1 cellular context compared by ENCODE assay signal in genomic region chr1:42456010-42456753, GRCh38.
TF ChIP-seq lines count a peak whose summit lies in the region.

Gene PPCS, plus strand, starts transcription at chr1:42456543. Its CDS starts 23 bp downstream, at chr1:42456566.
A gene with protein sequence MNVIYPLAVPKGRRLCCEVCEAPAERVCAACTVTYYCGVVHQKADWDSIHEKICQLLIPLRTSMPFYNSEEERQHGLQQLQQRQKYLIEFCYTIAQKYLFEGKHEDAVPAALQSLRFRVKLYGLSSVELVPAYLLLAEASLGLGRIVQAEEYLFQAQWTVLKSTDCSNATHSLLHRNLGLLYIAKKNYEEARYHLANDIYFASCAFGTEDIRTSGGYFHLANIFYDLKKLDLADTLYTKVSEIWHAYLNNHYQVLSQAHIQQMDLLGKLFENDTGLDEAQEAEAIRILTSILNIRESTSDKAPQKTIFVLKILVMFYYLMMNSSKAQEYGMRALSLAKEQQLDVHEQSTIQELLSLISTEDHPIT (minus strand): TSS chr1:42456022. CDS start chr1:42455997, 25 bp downstream.

TF ChIP-seq in GM12878, 131 proteins besides CTCF, POLR2A, EP300 and RAD21 (continued from another document and continues in another):
- TF ChIP-seq HDGF (IDR thresholded peaks at IDR 0.05) = no peak; the same call in 1 of the 2 replicates
- no peak; the same call in 1 of the 2 replicates for TF ChIP-seq BMI1 (IDR thresholded peaks at IDR 0.05; ENCODE audit: borderline replicate concordance)
- TF ChIP-seq, protein P1, sequence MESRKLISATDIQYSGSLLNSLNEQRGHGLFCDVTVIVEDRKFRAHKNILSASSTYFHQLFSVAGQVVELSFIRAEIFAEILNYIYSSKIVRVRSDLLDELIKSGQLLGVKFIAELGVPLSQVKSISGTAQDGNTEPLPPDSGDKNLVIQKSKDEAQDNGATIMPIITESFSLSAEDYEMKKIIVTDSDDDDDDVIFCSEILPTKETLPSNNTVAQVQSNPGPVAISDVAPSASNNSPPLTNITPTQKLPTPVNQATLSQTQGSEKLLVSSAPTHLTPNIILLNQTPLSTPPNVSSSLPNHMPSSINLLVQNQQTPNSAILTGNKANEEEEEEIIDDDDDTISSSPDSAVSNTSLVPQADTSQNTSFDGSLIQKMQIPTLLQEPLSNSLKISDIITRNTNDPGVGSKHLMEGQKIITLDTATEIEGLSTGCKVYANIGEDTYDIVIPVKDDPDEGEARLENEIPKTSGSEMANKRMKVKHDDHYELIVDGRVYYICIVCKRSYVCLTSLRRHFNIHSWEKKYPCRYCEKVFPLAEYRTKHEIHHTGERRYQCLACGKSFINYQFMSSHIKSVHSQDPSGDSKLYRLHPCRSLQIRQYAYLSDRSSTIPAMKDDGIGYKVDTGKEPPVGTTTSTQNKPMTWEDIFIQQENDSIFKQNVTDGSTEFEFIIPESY (IDR thresholded peaks at IDR 0.05) = no peak
- no peak for TF ChIP-seq ZNF384 (IDR thresholded peaks at IDR 0.05; ENCODE audit: borderline replicate concordance, low read depth, low read length)
- 0 out of 2 replicates have a peak, but pooled peaks have one; percentile 23 for TF ChIP-seq TCF12 (IDR thresholded peaks at IDR 0.05; ENCODE audit: low read depth, low read length)
- TF ChIP-seq SRF (IDR thresholded peaks at IDR 0.05; ENCODE audit: low read depth in 2 of 2, low read length in 2 of 2) = peak in 1 of 2 experiments; percentile 45; a peak in 1 of 4 replicates
- no peak for TF ChIP-seq NFXL1 (IDR thresholded peaks at IDR 0.05; ENCODE audit: borderline replicate concordance)
- TF ChIP-seq LARP7 (IDR thresholded peaks at IDR 0.05) = peak; percentile 95
- TF ChIP-seq POU2F2 (IDR thresholded peaks at IDR 0.05; ENCODE audit: borderline replicate concordance, low read depth, low read length) = no peak
- TF ChIP-seq SIN3A (IDR thresholded peaks at IDR 0.05; ENCODE audit: low read depth, low read length) = no peak; the same call in 1 of the 2 replicates
- no peak for TF ChIP-seq HDAC2 (IDR thresholded peaks at IDR 0.05)
- peak; percentile 58; the same call in 1 of the 2 replicates for TF ChIP-seq CREM (IDR thresholded peaks at IDR 0.05; ENCODE audit: low read depth)
- peak; percentile 85 for TF ChIP-seq NR2F1 (conservative IDR thresholded peaks at IDR 0.05)
- no peak for TF ChIP-seq TBL1XR1 (IDR thresholded peaks at IDR 0.05; ENCODE audit: low read depth, low read length)
- TF ChIP-seq EGR1 (IDR thresholded peaks at IDR 0.05; ENCODE audit: borderline replicate concordance in 1 of 2, low read depth in 2 of 2, low read length in 2 of 2) = peak; percentile 60 to 96
- no peak for TF ChIP-seq SP1 (IDR thresholded peaks at IDR 0.05; ENCODE audit: low read depth, low read length)
- peak; percentile 77 for TF ChIP-seq IKZF1 (conservative IDR thresholded peaks at IDR 0.05)
- TF ChIP-seq POLR2AphosphoS5 (IDR thresholded peaks at IDR 0.05; ENCODE audit: low read length) = peak; percentile 97
- no peak for TF ChIP-seq NFYA (IDR thresholded peaks at IDR 0.05; ENCODE audit: borderline replicate concordance, low read depth, low read length)
- no peak for TF ChIP-seq NR2C2 (IDR thresholded peaks at IDR 0.05; ENCODE audit: borderline replicate concordance, control insufficient read depth, insufficient read length, low read depth)
- peak; percentile 87 for TF ChIP-seq NRF1 (conservative IDR thresholded peaks at IDR 0.05; ENCODE audit: low read depth, low read length)
- TF ChIP-seq DPF2 (IDR thresholded peaks at IDR 0.05) = 0 out of 2 replicates have a peak, but pooled peaks have one; percentile 50
- peak; percentile 4 for TF ChIP-seq HDAC6 (IDR thresholded peaks at IDR 0.05; ENCODE audit: unreplicated experiment)
- TF ChIP-seq, protein P2, sequence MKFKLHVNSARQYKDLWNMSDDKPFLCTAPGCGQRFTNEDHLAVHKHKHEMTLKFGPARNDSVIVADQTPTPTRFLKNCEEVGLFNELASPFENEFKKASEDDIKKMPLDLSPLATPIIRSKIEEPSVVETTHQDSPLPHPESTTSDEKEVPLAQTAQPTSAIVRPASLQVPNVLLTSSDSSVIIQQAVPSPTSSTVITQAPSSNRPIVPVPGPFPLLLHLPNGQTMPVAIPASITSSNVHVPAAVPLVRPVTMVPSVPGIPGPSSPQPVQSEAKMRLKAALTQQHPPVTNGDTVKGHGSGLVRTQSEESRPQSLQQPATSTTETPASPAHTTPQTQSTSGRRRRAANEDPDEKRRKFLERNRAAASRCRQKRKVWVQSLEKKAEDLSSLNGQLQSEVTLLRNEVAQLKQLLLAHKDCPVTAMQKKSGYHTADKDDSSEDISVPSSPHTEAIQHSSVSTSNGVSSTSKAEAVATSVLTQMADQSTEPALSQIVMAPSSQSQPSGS (IDR thresholded peaks at IDR 0.05; ENCODE audit: low read length) = no peak
- TF ChIP-seq SMAD5 (IDR thresholded peaks at IDR 0.05; ENCODE audit: low read depth) = peak; percentile 85; the same call in 1 of the 2 replicates
- TF ChIP-seq BACH1 (IDR thresholded peaks at IDR 0.05; ENCODE audit: borderline replicate concordance) = 0 out of 2 replicates have a peak, but pooled peaks have one; percentile 70
- TF ChIP-seq, protein P3, sequence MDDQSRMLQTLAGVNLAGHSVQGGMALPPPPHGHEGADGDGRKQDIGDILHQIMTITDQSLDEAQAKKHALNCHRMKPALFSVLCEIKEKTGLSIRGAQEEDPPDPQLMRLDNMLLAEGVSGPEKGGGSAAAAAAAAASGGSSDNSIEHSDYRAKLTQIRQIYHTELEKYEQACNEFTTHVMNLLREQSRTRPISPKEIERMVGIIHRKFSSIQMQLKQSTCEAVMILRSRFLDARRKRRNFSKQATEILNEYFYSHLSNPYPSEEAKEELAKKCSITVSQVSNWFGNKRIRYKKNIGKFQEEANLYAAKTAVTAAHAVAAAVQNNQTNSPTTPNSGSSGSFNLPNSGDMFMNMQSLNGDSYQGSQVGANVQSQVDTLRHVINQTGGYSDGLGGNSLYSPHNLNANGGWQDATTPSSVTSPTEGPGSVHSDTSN (IDR thresholded peaks at IDR 0.05; ENCODE audit: insufficient replicate concordance, low read depth, low read length) = no peak
- TF ChIP-seq, protein P4, sequence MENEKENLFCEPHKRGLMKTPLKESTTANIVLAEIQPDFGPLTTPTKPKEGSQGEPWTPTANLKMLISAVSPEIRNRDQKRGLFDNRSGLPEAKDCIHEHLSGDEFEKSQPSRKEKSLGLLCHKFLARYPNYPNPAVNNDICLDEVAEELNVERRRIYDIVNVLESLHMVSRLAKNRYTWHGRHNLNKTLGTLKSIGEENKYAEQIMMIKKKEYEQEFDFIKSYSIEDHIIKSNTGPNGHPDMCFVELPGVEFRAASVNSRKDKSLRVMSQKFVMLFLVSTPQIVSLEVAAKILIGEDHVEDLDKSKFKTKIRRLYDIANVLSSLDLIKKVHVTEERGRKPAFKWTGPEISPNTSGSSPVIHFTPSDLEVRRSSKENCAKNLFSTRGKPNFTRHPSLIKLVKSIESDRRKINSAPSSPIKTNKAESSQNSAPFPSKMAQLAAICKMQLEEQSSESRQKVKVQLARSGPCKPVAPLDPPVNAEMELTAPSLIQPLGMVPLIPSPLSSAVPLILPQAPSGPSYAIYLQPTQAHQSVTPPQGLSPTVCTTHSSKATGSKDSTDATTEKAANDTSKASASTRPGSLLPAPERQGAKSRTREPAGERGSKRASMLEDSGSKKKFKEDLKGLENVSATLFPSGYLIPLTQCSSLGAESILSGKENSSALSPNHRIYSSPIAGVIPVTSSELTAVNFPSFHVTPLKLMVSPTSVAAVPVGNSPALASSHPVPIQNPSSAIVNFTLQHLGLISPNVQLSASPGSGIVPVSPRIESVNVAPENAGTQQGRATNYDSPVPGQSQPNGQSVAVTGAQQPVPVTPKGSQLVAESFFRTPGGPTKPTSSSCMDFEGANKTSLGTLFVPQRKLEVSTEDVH (IDR thresholded peaks at IDR 0.05; ENCODE audit: low read depth, partially characterized antibody) = no peak
- no peak for TF ChIP-seq CEBPZ (IDR thresholded peaks at IDR 0.05; ENCODE audit: low read depth, low read length)
- TF ChIP-seq RCOR1 (conservative IDR thresholded peaks at IDR 0.05; ENCODE audit: low read depth, low read length) = 0 out of 2 replicates have a peak, but pooled peaks have one; percentile 49
- TF ChIP-seq EZH2 (IDR thresholded peaks at IDR 0.05; ENCODE audit: borderline replicate concordance, control insufficient read depth, low read depth, low read length) = no peak
- no peak for TF ChIP-seq ZNF592 (IDR thresholded peaks at IDR 0.05)
- no peak for TF ChIP-seq MLLT1 (IDR thresholded peaks at IDR 0.05)
- no peak; the same call in none of the 2 replicates for TF ChIP-seq POLR2AphosphoS2 (IDR thresholded peaks at IDR 0.05; ENCODE audit: low read depth, low read length)
- TF ChIP-seq FOS (IDR thresholded peaks at IDR 0.05; ENCODE audit: borderline replicate concordance, extremely low read depth, insufficient read length) = no peak
- 0 out of 2 replicates have a peak, but pooled peaks have one; percentile 32 for TF ChIP-seq STAT1 (conservative IDR thresholded peaks at IDR 0.05)
